14 cellular contexts compared by ENCODE assay signal in the genomic region with DNA sequence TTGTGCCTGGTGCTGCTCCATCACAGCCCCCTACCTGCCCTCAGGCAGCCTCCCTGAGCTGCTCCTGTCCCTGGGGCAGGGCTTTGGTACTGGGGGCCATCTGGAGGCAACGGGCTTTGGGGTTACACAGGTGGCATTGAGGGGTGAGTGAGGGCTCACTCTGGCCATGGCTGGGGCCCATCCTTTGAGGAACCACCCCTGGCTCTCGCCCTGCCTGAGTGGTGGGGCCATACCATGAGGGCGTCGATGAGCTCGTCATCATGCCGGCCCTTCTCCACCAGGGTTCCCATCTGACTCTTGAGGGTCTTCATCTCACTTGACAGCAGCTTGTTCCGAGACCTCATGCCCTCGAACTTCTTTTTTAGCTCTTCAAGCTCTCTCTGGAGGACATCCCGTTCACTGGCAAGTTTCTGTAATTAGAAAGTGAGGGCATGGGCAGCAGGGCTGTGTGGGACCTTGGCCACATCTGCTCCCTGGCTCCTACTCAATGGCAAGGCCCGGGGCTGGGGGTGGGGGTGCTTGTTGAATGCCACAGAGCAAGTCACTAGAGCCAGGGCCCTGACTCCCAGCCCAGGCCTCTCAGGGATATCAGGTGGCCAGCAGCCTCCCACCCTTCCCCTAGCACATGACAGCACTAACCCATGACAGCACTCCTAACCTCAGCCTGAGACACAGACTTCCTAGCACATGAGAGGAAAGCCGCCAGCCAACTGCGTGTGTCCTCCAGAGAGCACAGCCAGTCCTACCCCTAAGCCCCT. TPM values are rescaled to one million over a fixed set of nuclear protein-coding genes. Genes with fewer than 3 reads are reported as not detected.
DNase-seq lines count a peak whose midpoint lies in the region; ATAC-seq and TF ChIP-seq lines count a peak whose summit lies in the region.
"Had no signal": no experiment of that assay in that cellular context is flagged by ENCODE, and none has a peak within 500 bp of the region (broad histone marks: within the 10 kb centered on the region; RNA-seq: fewer than 3 reads in every experiment).

No MANE protein-coding gene starts in this region.

- H3K4me1 ChIP-seq in ascending aorta: peaks cover 0 to 14% of the 10 kb centered on the region in 2 donors
- peaks cover 0 to 24% of the 10 kb centered on the region in 2 donors for H3K4me1 ChIP-seq in right atrium auricular region

- no peaks in the 10 kb centered on the region for H3K9me3 ChIP-seq in ascending aorta
- H3K9me3 ChIP-seq in right atrium auricular region: no peaks in the 10 kb centered on the region

- TF ChIP-seq CTCF in ascending aorta (IDR thresholded peaks at IDR 0.05) (no peak), right atrium auricular region (IDR thresholded peaks at IDR 0.05) (no peak), retinal pigment epithelial cell (conservative IDR thresholded peaks at IDR 0.05; ENCODE audit: low read depth, low read length) (no peak)

- no peaks in the 10 kb centered on the region for H3K27me3 ChIP-seq in ascending aorta
- no peaks in the 10 kb centered on the region for H3K27me3 ChIP-seq in right atrium auricular region

- in situ Hi-C loops in G401 (cut with HindIII; ENCODE audit: low sequenced_read_pairs): no loop called here

- no peak for ATAC-seq in HG03520 (IDR thresholded peaks at IDR 0.05; ENCODE audit: unreplicated experiment)

- DNase-seq in G401 (ENCODE audit: low spot score) (peak; percentile 18), ascending aorta (ENCODE audit: low spot score in 2 of 2) (peak; percentile 76 to 88), right atrium auricular region (ENCODE audit: low spot score) (peak; percentile 91), retinal pigment epithelial cell (ENCODE audit: low read depth) (peak; percentile 74), cerebellar cortex (ENCODE audit: low spot score) (no peak), AG20443 (ENCODE audit: low spot score) (no peak)
- no peak for DNase-seq in activated CD4-positive, alpha-beta T cell treated with anti-CD3 and anti-CD28 coated beads, Interleukin-2, amount 50 U/mL, for 48 hours
- DNase-seq: activated CD4-positive, alpha-beta T cell treated with anti-CD3 and anti-CD28 coated beads for 48 hours; AML-193; NCI-H187; stimulated activated CD4-positive, alpha-beta T cell treated with anti-CD3 and anti-CD28 coated beads, Interleukin-2, amount 100 ng/mL, for 48 hours; stimulated activated naive CD4-positive, alpha-beta T cell had no signal

- H3K27ac ChIP-seq in ascending aorta (peak overlapping the region; percentile 72 to 73), right atrium auricular region (peak overlapping the region; percentile 90 to 92)

- H3K36me3 ChIP-seq in ascending aorta (no peaks in the 10 kb centered on the region), right atrium auricular region (no peaks in the 10 kb centered on the region)

- intact Hi-C loops in ascending aorta (cut with DNase I): no loop called here

- H3K4me3 ChIP-seq in ascending aorta (no peak overlapping the region), right atrium auricular region (no peak overlapping the region), retinal pigment epithelial cell (ENCODE audit: low read length) (no peak overlapping the region)

RNA-seq across cellular contexts. Expression of a gene that starts 33.5 kb away (rescaled TPM):
- total RNA-seq in G401 (2014; rRNA removed; shearing (Covaris generic)): 1.4 and 3.3 TPM in 2 replicates
- 2.1 TPM for total RNA-seq in ascending aorta
- under 1 TPM in 1 of 2 donors, not detected in 1; 0.35 TPM for total RNA-seq in right atrium auricular region

RNA-seq across cellular contexts. Expression of a gene that starts 37.0 kb away (rescaled TPM):
- not detected in 2 replicates for total RNA-seq in G401 (2014; rRNA removed; shearing (Covaris generic))
- total RNA-seq in ascending aorta: not detected
- 100 to 1,000 TPM; 444 to 908 TPM for total RNA-seq in right atrium auricular region
- total RNA-seq: chondrocyte had no signal

RNA-seq across cellular contexts. Expression of a gene that starts 54.2 kb away (rescaled TPM):
- not detected in 2 replicates for total RNA-seq in G401 (2014; rRNA removed; shearing (Covaris generic))
- total RNA-seq in ascending aorta (not detected), right atrium auricular region (under 1 TPM; 0.15 to 0.63 TPM)
- total RNA-seq: chondrocyte had no signal

Comparison
In these comparisons a context has a peak if more than half of its experiments do, and no peak if none do; other contexts are left out.
1. DNase-seq: peak in G401 (single experiment), ascending aorta (2 of 2), right atrium auricular region (single experiment) and retinal pigment epithelial cell (single experiment); none in cerebellar cortex (single experiment), AG20443 (single experiment) and activated CD4-positive, alpha-beta T cell treated with anti-CD3 and anti-CD28 coated beads, Interleukin-2, amount 50 U/mL, for 48 hours (0 of 2).
2. RNA of a gene that starts 37.0 kb away (total RNA-seq): 444 to 908 TPM in right atrium auricular region; not detected in G401 and not detected in ascending aorta (single experiment); every median in the first group is over 100 times any median in the second.